Comparison of ENCODE assay signal across 24 cellular contexts in genomic region chr13:99290890-99291289, GRCh38. TPM values are rescaled to one million over a fixed set of nuclear protein-coding genes. Genes with fewer than 3 reads are reported as not detected.
DNase-seq lines count a peak whose midpoint lies in the region; ATAC-seq and TF ChIP-seq lines count a peak whose summit lies in the region.
"Had no signal": no experiment of that assay in that cellular context is flagged by ENCODE, and none has a peak within 500 bp of the region (broad histone marks: within the 10 kb centered on the region; RNA-seq: fewer than 3 reads in every experiment).

No MANE protein-coding gene starts in this region.

- H3K4me3 Mint-ChIP-seq in GM23338 = no peak overlapping the region
- no peak overlapping the region for H3K4me3 Mint-ChIP-seq in activated naive CD8-positive, alpha-beta T cell treated with anti-CD3 and anti-CD28 coated beads for 36 hours
- peak overlapping the region in 2 of 10 donors; percentile 26 to 46 for H3K4me3 Mint-ChIP-seq in naive thymus-derived CD8-positive, alpha-beta T cell

- H3K4me1 ChIP-seq in GM23338 (ENCODE audit: insufficient read depth) = no peaks in the 10 kb centered on the region
- H3K4me1 ChIP-seq: breast epithelium had no signal

- peak; percentile 38; the same call in 2 of the 3 replicates for ATAC-seq in GM23338
- peak in 1 of 2 donors; percentile 37 for ATAC-seq in naive thymus-derived CD8-positive, alpha-beta T cell
- no peak for ATAC-seq in HG03460 (IDR thresholded peaks at IDR 0.05; ENCODE audit: unreplicated experiment)
- ATAC-seq in HG03342 (IDR thresholded peaks at IDR 0.05; ENCODE audit: unreplicated experiment) = no peak
- ATAC-seq: heart right ventricle, sciatic nerve had no signal

- no peaks in the 10 kb centered on the region for H3K27me3 Mint-ChIP-seq in GM23338 (ENCODE audit: insufficient read depth, low read depth, poor library complexity)
- H3K27me3 Mint-ChIP-seq in activated naive CD8-positive, alpha-beta T cell treated with anti-CD3 and anti-CD28 coated beads for 36 hours = no peaks in the 10 kb centered on the region
- H3K27me3 Mint-ChIP-seq in naive thymus-derived CD8-positive, alpha-beta T cell = no peaks in the 10 kb centered on the region

- no peaks in the 10 kb centered on the region for H3K27me3 ChIP-seq in GM23338 (ENCODE audit: insufficient read depth)
- H3K27me3 ChIP-seq: BLaER1, breast epithelium, dorsolateral prefrontal cortex, heart right ventricle, tibial artery had no signal

- no peak overlapping the region for H3K4me3 ChIP-seq in GM23338
- H3K4me3 ChIP-seq: BLaER1, breast epithelium, dorsolateral prefrontal cortex, heart right ventricle, tibial artery had no signal

- no peaks in the 10 kb centered on the region for H3K9me2 ChIP-seq in GM23338 (ENCODE audit: insufficient read depth)

- no peak overlapping the region for H3K4me2 ChIP-seq in GM23338
- H3K4me2 ChIP-seq: BLaER1 had no signal

- TF ChIP-seq CTCF in GM23338 (conservative IDR thresholded peaks at IDR 0.05; ENCODE audit: low read depth in 2 of 2) = no peak

- H3F3A ChIP-seq in GM23338 (replicated peaks; ENCODE audit: low read depth) = no peaks in the 10 kb centered on the region

- POLR2A ChIA-PET in naive thymus-derived CD8-positive, alpha-beta T cell (lab: Charles Lee) = no interaction called here

- 0 out of 2 replicates have a peak overlapping the region, but pooled peaks have one; percentile 28 for H3K27ac Mint-ChIP-seq in GM23338
- peak overlapping the region; percentile 77 for H3K27ac Mint-ChIP-seq in activated naive CD8-positive, alpha-beta T cell treated with anti-CD3 and anti-CD28 coated beads for 36 hours
- peak overlapping the region; percentile 48 to 98 (median 88) for H3K27ac Mint-ChIP-seq in naive thymus-derived CD8-positive, alpha-beta T cell

- no peaks in the 10 kb centered on the region; the same call in 2 of the 3 replicates for H3K4me1 Mint-ChIP-seq in GM23338
- H3K4me1 Mint-ChIP-seq in activated naive CD8-positive, alpha-beta T cell treated with anti-CD3 and anti-CD28 coated beads for 36 hours = peaks cover 77% of the 10 kb centered on the region
- H3K4me1 Mint-ChIP-seq in naive thymus-derived CD8-positive, alpha-beta T cell = peaks cover 50 to 96% (median 81%) of the 10 kb centered on the region in 4 donors

- H3K36me3 ChIP-seq in GM23338 (ENCODE audit: insufficient read depth) = no peaks in the 10 kb centered on the region
- H3K36me3 ChIP-seq: breast epithelium had no signal

- H3K27ac ChIP-seq in GM23338 (ENCODE audit: low read depth) = no peak overlapping the region
- H3K27ac ChIP-seq: 22Rv1, BLaER1, breast epithelium, dorsolateral prefrontal cortex, heart right ventricle, tibial artery had no signal

- no peak overlapping the region for H2AFZ ChIP-seq in GM23338

- H3K79me2 ChIP-seq in GM23338 (replicated peaks; ENCODE audit: insufficient read depth) = 0 out of 2 replicates have a peak, but pooled peaks cover 3% of the 10 kb centered on the region

- DNase-seq in NCI-H82 (lab: John Stamatoyannopoulos, UW) (peak; percentile 26), NCI-H82 treated with DMSO at 0.1 percent for 48 hours (lab: John Stamatoyannopoulos, UW; ENCODE audit: unreplicated experiment) (no peak), GM23338 (ENCODE audit: low spot score) (no peak), SKM-1 (lab: John Stamatoyannopoulos, UW; ENCODE audit: unreplicated experiment) (no peak)
- no peak for DNase-seq in activated naive CD8-positive, alpha-beta T cell treated with anti-CD3 and anti-CD28 coated beads for 36 hours
- no peak for DNase-seq in naive thymus-derived CD8-positive, alpha-beta T cell
- DNase-seq: activated gamma-delta T cell treated with Interleukin-2 at 50 U/mL for 16 hours; dorsolateral prefrontal cortex; heart right ventricle; kidney; mesenchymal stem cell; NCI-H1930; nucleus accumbens; SHP77; stimulated activated CD4-positive, alpha-beta T cell treated with anti-CD3 and anti-CD28 coated beads, Interleukin-2, amount 100 ng/mL, for 24 hours; tibial artery had no signal

- H4K20me1 ChIP-seq in GM23338 (replicated peaks; ENCODE audit: insufficient read depth) = peaks cover 6% of the 10 kb centered on the region; the same call in 1 of the 2 replicates

- H3K9me3 Mint-ChIP-seq in GM23338 = no peaks in the 10 kb centered on the region
- H3K9me3 Mint-ChIP-seq in activated naive CD8-positive, alpha-beta T cell treated with anti-CD3 and anti-CD28 coated beads for 36 hours = peaks cover 5% of the 10 kb centered on the region
- no peaks in the 10 kb centered on the region for H3K9me3 Mint-ChIP-seq in naive thymus-derived CD8-positive, alpha-beta T cell

- H3K36me3 Mint-ChIP-seq in GM23338 (ENCODE audit: low read depth) = no peaks in the 10 kb centered on the region
- peaks cover 68% of the 10 kb centered on the region for H3K36me3 Mint-ChIP-seq in activated naive CD8-positive, alpha-beta T cell treated with anti-CD3 and anti-CD28 coated beads for 36 hours
- H3K36me3 Mint-ChIP-seq in naive thymus-derived CD8-positive, alpha-beta T cell = peaks cover 4 to 77% (median 14%) of the 10 kb centered on the region in 3 donors

TF ChIP-seq in GM23338, 12 proteins besides CTCF, POLR2A, EP300 and RAD21:
- no peak for TF ChIP-seq ZNF331 (CRISPR knock-in tag; IDR thresholded peaks at IDR 0.05; ENCODE audit: low read depth)
- TF ChIP-seq NANOG (IDR thresholded peaks at IDR 0.05; ENCODE audit: borderline replicate concordance) = no peak

RNA-seq across cellular contexts. Expression of gene GPR183, which starts 16.3 kb away (rescaled TPM):
- total RNA-seq in GM23338 (2014; rRNA removed; shearing (Covaris generic)) = not detected in 2 replicates
- 0.78 and 0.92 TPM in 2 replicates for polyA plus RNA-seq in GM23338 (2016; fragmentation: Nextera tagmentation; extraction: Ambion mirVana)
- 1 to 10 TPM; 4.3 to 4.5 TPM for total RNA-seq in activated naive CD8-positive, alpha-beta T cell treated with anti-CD3 and anti-CD28 coated beads for 36 hours
- 10 to 100 TPM in 1 of 2 experiments, 1 to 10 TPM in 1; 8.4 to 10.4 TPM for total RNA-seq in naive thymus-derived CD8-positive, alpha-beta T cell
- polyA plus RNA-seq in naive thymus-derived CD8-positive, alpha-beta T cell = 10 to 100 TPM in 2 of 3 donors, 1 to 10 TPM in 1; 9.2 to 35.5 (median 13.1) TPM
- total RNA-seq: MCF 10A had no signal

RNA-seq across cellular contexts. Expression of gene GPR18, which starts 32.7 kb away (rescaled TPM):
- total RNA-seq in GM23338 (2014; rRNA removed; shearing (Covaris generic)) = not detected in 2 replicates
- polyA plus RNA-seq in GM23338 (2016; fragmentation: Nextera tagmentation; extraction: Ambion mirVana) = 2.6 and 3.0 TPM in 2 replicates
- total RNA-seq in activated naive CD8-positive, alpha-beta T cell treated with anti-CD3 and anti-CD28 coated beads for 36 hours = 10 to 100 TPM; 16.9 to 17.6 TPM
- total RNA-seq in naive thymus-derived CD8-positive, alpha-beta T cell = 10 to 100 TPM; 31.1 to 31.3 TPM
- 10 to 100 TPM; 22.2 to 37.0 (median 26.1) TPM for polyA plus RNA-seq in naive thymus-derived CD8-positive, alpha-beta T cell
- total RNA-seq: dorsolateral prefrontal cortex, MCF 10A, NCI-H460, sciatic nerve had no signal
- polyA plus RNA-seq: heart right ventricle had no signal

Comparison
In these comparisons a context has a peak if more than half of its experiments do, and no peak if none do; other contexts are left out.
1. H3K27ac Mint-ChIP-seq: peak in every context shown above with its lines; median percentile 88 in naive thymus-derived CD8-positive, alpha-beta T cell; 77 in activated naive CD8-positive, alpha-beta T cell treated with anti-CD3 and anti-CD28 coated beads for 36 hours; 28 in GM23338.
2. RNA of gene GPR18, which starts 32.7 kb away (total RNA-seq): 31.1 to 31.3 TPM in naive thymus-derived CD8-positive, alpha-beta T cell and 16.9 to 17.6 TPM in activated naive CD8-positive, alpha-beta T cell treated with anti-CD3 and anti-CD28 coated beads for 36 hours; not detected in GM23338; every median in the first group is over 10 times any median in the second.